In the genomic region with DNA sequence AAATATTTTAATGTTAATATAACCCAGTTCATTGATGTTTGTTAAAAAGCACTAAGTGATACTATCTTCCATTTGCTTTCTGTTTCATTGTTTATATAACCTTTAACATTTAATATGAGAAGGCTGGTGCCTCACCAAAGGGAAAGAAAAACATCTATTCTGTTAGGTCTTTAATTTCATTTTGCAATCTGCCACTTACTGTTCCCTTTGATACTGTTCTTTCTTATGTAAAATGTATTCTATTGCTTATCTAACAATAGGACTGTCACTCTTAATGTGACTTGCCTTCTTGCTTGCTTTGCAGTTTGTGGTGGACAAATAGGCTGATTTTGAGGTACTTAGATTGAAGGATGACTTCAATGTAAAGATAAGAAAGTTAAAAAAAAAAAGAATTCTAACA, we compare ENCODE assay signal across 24 cellular contexts.
"Had no signal": no experiment of that assay in that cellular context is flagged by ENCODE, and none has a peak within 500 bp of the region (broad histone marks: within the 10 kb centered on the region; RNA-seq: fewer than 3 reads in every experiment).

No MANE protein-coding gene starts in this region.

- H3K9me3 ChIP-seq: colonic mucosa, esophagus squamous epithelium, gastrocnemius medialis had no signal

- H3K4me1 ChIP-seq: colonic mucosa, esophagus muscularis mucosa, esophagus squamous epithelium, foreskin keratinocyte, gastrocnemius medialis, gastroesophageal sphincter, heart left ventricle, heart right ventricle had no signal

- DNase-seq: colonic mucosa; cortex of kidney; dermis blood vessel endothelial cell; dorsolateral prefrontal cortex; effector CD4-positive, alpha-beta T cell; effector CD8-positive, alpha-beta T cell; effector memory CD4-positive, alpha-beta T cell; effector memory CD8-positive, alpha-beta T cell; endodermal cell; erythroblast; esophagus squamous epithelium; foreskin fibroblast; foreskin keratinocyte; foreskin melanocyte; gastrocnemius medialis; glutamatergic neuron; head of caudate nucleus; heart left ventricle; heart right ventricle had no signal

- H3K27ac ChIP-seq: colonic mucosa, coronary artery, dorsolateral prefrontal cortex, epithelial cell of prostate, esophagus muscularis mucosa, esophagus squamous epithelium, foreskin keratinocyte, gastrocnemius medialis, gastroesophageal sphincter, heart left ventricle, heart right ventricle had no signal

- H3K27me3 ChIP-seq: colonic mucosa, esophagus muscularis mucosa, esophagus squamous epithelium, foreskin keratinocyte, gastrocnemius medialis, gastroesophageal sphincter, heart left ventricle, heart right ventricle had no signal

- H3K4me3 ChIP-seq: colonic mucosa, coronary artery, dorsolateral prefrontal cortex, esophagus muscularis mucosa, esophagus squamous epithelium, gastrocnemius medialis, gastroesophageal sphincter, heart left ventricle, heart right ventricle had no signal

- ATAC-seq: effector memory CD8-positive, alpha-beta T cell; esophagus mucosa; foreskin keratinocyte; gastrocnemius medialis; gastroesophageal sphincter; heart left ventricle; heart right ventricle had no signal

- H3K36me3 ChIP-seq: colonic mucosa, esophagus muscularis mucosa, esophagus squamous epithelium, gastrocnemius medialis, gastroesophageal sphincter, heart left ventricle, heart right ventricle had no signal
